9 cellular contexts compared by ENCODE assay signal in genomic region chr17:67364847-67365761, GRCh38. TPM values are rescaled to one million over a fixed set of nuclear protein-coding genes. Genes with fewer than 3 reads are reported as not detected.
DNase-seq lines count a peak whose midpoint lies in the region; ATAC-seq lines count a peak whose summit lies in the region.
"Had no signal": no experiment of that assay in that cellular context is flagged by ENCODE, and none has a peak within 500 bp of the region (broad histone marks: within the 10 kb centered on the region; RNA-seq: fewer than 3 reads in every experiment).

No MANE protein-coding gene starts in this region.

- DNase-seq in SIG-M5 treated with dmso at 0.1 percent for 504 hours (lab: John Stamatoyannopoulos, UW; ENCODE audit: unreplicated experiment) (peak; percentile 25), SIG-M5 (lab: John Stamatoyannopoulos, UW) (no peak), iPS DF 6.9 (ENCODE audit: low read depth, low spot score) (no peak), NCI-H2196 (lab: John Stamatoyannopoulos, UW; ENCODE audit: unreplicated experiment) (no peak), NCI-H2081 (lab: John Stamatoyannopoulos, UW) (no peak)
- DNase-seq in activated CD4-positive, alpha-beta memory T cell treated with anti-CD3 and anti-CD28 coated beads for 36 hours: peak; percentile 43
- no peak for DNase-seq in stimulated activated naive B cell treated with anti-CD40 and anti-IgM and Interleukin-4, amounts not matched to agents 10 μg/mL and 1 μg/mL and 100 μg/mL, for 72 hours
- DNase-seq: NCI-H446 treated with DMSO at 0.1 percent for 48 hours had no signal

- CTCF ChIA-PET in activated CD4-positive, alpha-beta memory T cell treated with anti-CD3 and anti-CD28 coated beads for 36 hours (lab: Charles Lee): interaction anchor here (0.6 to 6.6 kb wide), 9 partner anchors 10 to 353 kb away, joined by 3 to 39 read pairs (median 5); partner anchors contain the start of genes NOL11 and PITPNC1

- no peak overlapping the region for H3K27ac ChIP-seq in iPS DF 6.9 (ENCODE audit: low read length)

- H3K4me3 Mint-ChIP-seq in activated CD4-positive, alpha-beta memory T cell treated with anti-CD3 and anti-CD28 coated beads for 36 hours: peak overlapping the region; percentile 95
- H3K4me3 Mint-ChIP-seq in stimulated activated naive B cell treated with anti-CD40 and anti-IgM and Interleukin-4, amounts not matched to agents 10 μg/mL and 1 μg/mL and 100 μg/mL, for 72 hours: peak overlapping the region; percentile 91 to 92

- H3K9me3 Mint-ChIP-seq in activated CD4-positive, alpha-beta memory T cell treated with anti-CD3 and anti-CD28 coated beads for 36 hours: no peaks in the 10 kb centered on the region
- no peaks in the 10 kb centered on the region for H3K9me3 Mint-ChIP-seq in stimulated activated naive B cell treated with anti-CD40 and anti-IgM and Interleukin-4, amounts not matched to agents 10 μg/mL and 1 μg/mL and 100 μg/mL, for 72 hours

- WGBS in iPS DF 6.9 (ENCODE audit: insufficient coverage, insufficient read length): no CpG with 5 or more reads among the region's 26 CpGs

- H3K4me1 ChIP-seq in iPS DF 6.9 (ENCODE audit: control insufficient read depth, insufficient read depth, low read length): peaks cover 2% of the 10 kb centered on the region; the same call in 1 of the 2 replicates

- H3K27ac Mint-ChIP-seq in activated CD4-positive, alpha-beta memory T cell treated with anti-CD3 and anti-CD28 coated beads for 36 hours: peak overlapping the region; percentile 98
- peak overlapping the region; percentile 99 for H3K27ac Mint-ChIP-seq in stimulated activated naive B cell treated with anti-CD40 and anti-IgM and Interleukin-4, amounts not matched to agents 10 μg/mL and 1 μg/mL and 100 μg/mL, for 72 hours

- POLR2A ChIA-PET in activated CD4-positive, alpha-beta memory T cell treated with anti-CD3 and anti-CD28 coated beads for 36 hours (lab: Charles Lee): interaction anchor here (0.6 to 4.1 kb wide), 14 partner anchors 8 to 375 kb away, joined by 3 to 37 read pairs (median 4); partner anchors contain the start of genes HELZ and PITPNC1

- H3K27me3 ChIP-seq in iPS DF 6.9 (ENCODE audit: control insufficient read depth, insufficient read depth, low read length): no peaks in the 10 kb centered on the region

- intact Hi-C loops in activated CD4-positive, alpha-beta memory T cell treated with anti-CD3 and anti-CD28 coated beads for 36 hours (cut with micrococcal nuclease): loop anchor here (2.0 kb wide), 2 partner anchors 58 to 462 kb away; no protein-coding TSS in a partner anchor

- H3K27me3 Mint-ChIP-seq in activated CD4-positive, alpha-beta memory T cell treated with anti-CD3 and anti-CD28 coated beads for 36 hours: no peaks in the 10 kb centered on the region
- no peaks in the 10 kb centered on the region for H3K27me3 Mint-ChIP-seq in stimulated activated naive B cell treated with anti-CD40 and anti-IgM and Interleukin-4, amounts not matched to agents 10 μg/mL and 1 μg/mL and 100 μg/mL, for 72 hours

- peaks cover 47% of the 10 kb centered on the region for H3K36me3 Mint-ChIP-seq in activated CD4-positive, alpha-beta memory T cell treated with anti-CD3 and anti-CD28 coated beads for 36 hours
- H3K36me3 Mint-ChIP-seq in stimulated activated naive B cell treated with anti-CD40 and anti-IgM and Interleukin-4, amounts not matched to agents 10 μg/mL and 1 μg/mL and 100 μg/mL, for 72 hours: peaks cover 19 to 29% of the 10 kb centered on the region in 2 donors

- H3K9me3 ChIP-seq in iPS DF 6.9 (ENCODE audit: control insufficient read depth, insufficient read depth, low read length): no peaks in the 10 kb centered on the region

- peak overlapping the region; percentile 61; the same call in 1 of the 2 replicates for H3K4me3 ChIP-seq in iPS DF 6.9 (ENCODE audit: low read length)

- no peak for ATAC-seq in stimulated activated naive B cell treated with anti-CD40 and anti-IgM and Interleukin-4, amounts not matched to agents 10 μg/mL and 1 μg/mL and 100 μg/mL, for 72 hours (replicated peaks)
- no peak for ATAC-seq in GM18511 (IDR thresholded peaks at IDR 0.05; ENCODE audit: unreplicated experiment)

- peaks cover 59% of the 10 kb centered on the region for H3K4me1 Mint-ChIP-seq in activated CD4-positive, alpha-beta memory T cell treated with anti-CD3 and anti-CD28 coated beads for 36 hours (ENCODE audit: low read depth)
- H3K4me1 Mint-ChIP-seq in stimulated activated naive B cell treated with anti-CD40 and anti-IgM and Interleukin-4, amounts not matched to agents 10 μg/mL and 1 μg/mL and 100 μg/mL, for 72 hours: peaks cover 20 to 41% of the 10 kb centered on the region in 2 donors

- H3K36me3 ChIP-seq in iPS DF 6.9 (ENCODE audit: control insufficient read depth, insufficient read depth, low read length): no peaks in the 10 kb centered on the region; the same call in 1 of the 2 replicates

RNA-seq across cellular contexts. Expression of gene PSMD12, which starts 1.3 kb away (rescaled TPM):
- total RNA-seq in activated CD4-positive, alpha-beta memory T cell treated with anti-CD3 and anti-CD28 coated beads for 36 hours: 10 to 100 TPM; 94.0 to 98.6 TPM

RNA-seq across cellular contexts. Expression of gene PITPNC1, which starts 12.0 kb away (rescaled TPM):
- 10 to 100 TPM; 35.7 to 37.3 TPM for total RNA-seq in activated CD4-positive, alpha-beta memory T cell treated with anti-CD3 and anti-CD28 coated beads for 36 hours

Comparison
In these comparisons a context has a peak if more than half of its experiments do, and no peak if none do; other contexts are left out.
1. DNase-seq: peak in SIG-M5 treated with dmso at 0.1 percent for 504 hours (single experiment) and activated CD4-positive, alpha-beta memory T cell treated with anti-CD3 and anti-CD28 coated beads for 36 hours (single experiment); none in SIG-M5 (single experiment), iPS DF 6.9 (single experiment), stimulated activated naive B cell treated with anti-CD40 and anti-IgM and Interleukin-4, amounts not matched to agents 10 μg/mL and 1 μg/mL and 100 μg/mL, for 72 hours (single experiment), NCI-H2196 (single experiment) and NCI-H2081 (0 of 2).